Comparison of ENCODE assay signal across 9 cellular contexts in the genomic region with DNA sequence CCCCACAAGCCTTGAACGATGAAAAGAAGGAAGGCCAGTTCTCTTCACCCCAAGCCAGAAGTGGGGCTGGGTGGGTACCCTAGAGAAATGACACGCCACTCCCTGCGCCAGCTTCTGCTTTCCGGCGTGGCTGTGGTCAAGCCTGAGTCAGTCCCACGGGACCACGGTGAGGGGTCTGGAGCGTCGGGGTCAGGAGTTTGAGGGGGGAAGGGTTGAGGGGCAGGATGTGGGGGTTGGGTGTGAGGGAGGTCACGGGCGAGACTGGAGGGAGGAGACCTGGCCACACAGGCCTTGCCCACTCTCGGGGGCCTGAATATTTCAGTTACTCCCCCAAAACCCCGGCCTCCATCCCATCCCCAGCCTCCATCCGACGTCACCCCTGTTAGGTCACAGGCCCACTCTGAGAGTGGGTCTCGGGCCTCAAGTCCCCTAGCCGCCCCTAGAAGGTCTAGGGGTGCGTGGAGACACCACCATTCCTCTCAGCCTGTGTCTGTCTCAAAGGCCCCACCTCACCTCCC. TPM values are rescaled to one million over a fixed set of nuclear protein-coding genes. Genes with fewer than 3 reads are reported as not detected.
DNase-seq lines count a peak whose midpoint lies in the region; ATAC-seq and TF ChIP-seq lines count a peak whose summit lies in the region.
"Had no signal": no experiment of that assay in that cellular context is flagged by ENCODE, and none has a peak within 500 bp of the region (broad histone marks: within the 10 kb centered on the region; RNA-seq: fewer than 3 reads in every experiment).

No MANE protein-coding gene starts in this region.

- TF ChIP-seq RAD21 in SK-N-SH (IDR thresholded peaks at IDR 0.05; ENCODE audit: low read length), result no peak

- POLR2A ChIA-PET in SK-N-SH (lab: Yijun Ruan, JAX), result no interaction called here

- 93% methylated on average over 11 of the region's 18 CpGs for WGBS in SK-N-SH (ENCODE audit: low lambda C conversion rate)
- 51 to 53% methylated on average over 17 to 18 of the region's 18 CpGs for WGBS in esophagus, 2 donors

- CTCF ChIA-PET in SK-N-SH (lab: Yijun Ruan, JAX), result interaction anchor here (1.2 to 9.4 kb wide), 2 partner anchors 62 to 106 kb away, joined by 3 to 78 read pairs; no protein-coding TSS in a partner anchor

- no peaks in the 10 kb centered on the region for H3K9me3 Mint-ChIP-seq in osteocyte (ENCODE audit: unreplicated experiment)

- H3K27ac Mint-ChIP-seq in osteocyte (ENCODE audit: unreplicated experiment), result no peak overlapping the region

- no peak overlapping the region; a peak in 1 of 4 replicates for H3K27ac ChIP-seq in SK-N-SH (ENCODE audit: low read depth in 2 of 2, low read length in 1 of 2)
- H3K27ac ChIP-seq in esophagus (ENCODE audit: low read depth in 2 of 2, low read length in 1 of 2), result peak overlapping the region; percentile 40 to 66
- no peak overlapping the region for H3K27ac ChIP-seq in WERI-Rb-1
- H3K27ac ChIP-seq: C4-2B had no signal

- DNase-seq in SK-N-SH (no peak), NAMALWA (ENCODE audit: low spot score) (peak; percentile 47), osteocyte (ENCODE audit: extremely low spot score, unreplicated experiment) (no peak), WERI-Rb-1 (no peak)
- no peak for DNase-seq in stimulated activated CD4-positive, alpha-beta T cell treated with anti-CD3 and anti-CD28 coated beads, Interleukin-2, amount 100 ng/mL, for 24 hours

- H3K36me3 ChIP-seq in SK-N-SH (replicated peaks in 1 of 2; ENCODE audit: control insufficient read depth in 1 of 2, insufficient read depth in 2 of 2, low read length in 1 of 2) (peaks cover 6 to 11% of the 10 kb centered on the region in 2 experiments), esophagus (ENCODE audit: control insufficient read depth in 2 of 2, insufficient read depth in 2 of 2, low read length in 1 of 2) (peaks cover 0 to 9% of the 10 kb centered on the region in 2 donors), WERI-Rb-1 (peaks cover 15% of the 10 kb centered on the region)

- H3K4me3 ChIP-seq in SK-N-SH (ENCODE audit: low read depth in 2 of 2, low read length in 1 of 2) (peak overlapping the region; percentile 63 to 78; a peak in 3 of 4 replicates), esophagus (ENCODE audit: low read depth in 1 of 2, low read length in 2 of 2) (peak overlapping the region; percentile 10 to 59), WERI-Rb-1 (ENCODE audit: low read depth, low read length) (no peak overlapping the region)

- peak overlapping the region; percentile 87; the same call in 1 of the 2 replicates for H2AFZ ChIP-seq in SK-N-SH (ENCODE audit: low read depth)

- no peaks in the 10 kb centered on the region for H4K20me1 ChIP-seq in SK-N-SH (ENCODE audit: insufficient read depth)

- H3K27me3 ChIP-seq in SK-N-SH (ENCODE audit: insufficient read depth), result no peaks in the 10 kb centered on the region
- H3K27me3 ChIP-seq in esophagus (ENCODE audit: control insufficient read depth in 1 of 2, insufficient read depth in 2 of 2, low read length in 2 of 2), result no peaks in the 10 kb centered on the region
- H3K27me3 ChIP-seq in WERI-Rb-1 (ENCODE audit: insufficient read depth, low read depth, severe bottlenecking), result no peaks in the 10 kb centered on the region

- no peaks in the 10 kb centered on the region for H3K9me2 ChIP-seq in SK-N-SH

- no peak; the same call in 2 of the 3 replicates for ATAC-seq in SK-N-SH treated with all-trans-retinoic acid at 6 μM for 48 hours
- ATAC-seq in GM18870 (IDR thresholded peaks at IDR 0.05; ENCODE audit: unreplicated experiment), result no peak

- no peaks in the 10 kb centered on the region for H3K79me2 ChIP-seq in SK-N-SH (ENCODE audit: insufficient read depth)

- H3K4me1 Mint-ChIP-seq in osteocyte (ENCODE audit: unreplicated experiment), result peaks cover 16% of the 10 kb centered on the region

- TF ChIP-seq EP300 in SK-N-SH (IDR thresholded peaks at IDR 0.05; ENCODE audit: borderline replicate concordance in 1 of 2, low read depth in 1 of 2, low read length in 1 of 2), result no peak

- H3K27me3 Mint-ChIP-seq in osteocyte (ENCODE audit: unreplicated experiment), result peaks cover 8% of the 10 kb centered on the region

- peaks cover 11% of the 10 kb centered on the region for H3K36me3 Mint-ChIP-seq in osteocyte (ENCODE audit: unreplicated experiment)

- H3K4me1 ChIP-seq in SK-N-SH (ENCODE audit: control insufficient read depth in 1 of 2, insufficient read depth in 2 of 2, low read depth in 1 of 2, low read length in 1 of 2) (peaks cover 0 to 8% of the 10 kb centered on the region in 2 experiments; a peak in 1 of 4 replicates), esophagus (ENCODE audit: control insufficient read depth in 2 of 2, insufficient read depth in 2 of 2, low read length in 1 of 2) (peaks cover 3 to 4% of the 10 kb centered on the region in 2 donors)

- H3K9me3 ChIP-seq in SK-N-SH (no peaks in the 10 kb centered on the region), esophagus (ENCODE audit: control insufficient read depth in 2 of 2, insufficient read depth in 1 of 2, low read depth in 1 of 2, low read length in 1 of 2) (no peaks in the 10 kb centered on the region), WERI-Rb-1 (ENCODE audit: severe bottlenecking) (no peaks in the 10 kb centered on the region)

- TF ChIP-seq CTCF in SK-N-SH (IDR thresholded peaks at IDR 0.05) (no peak), osteocyte (IDR thresholded peaks at IDR 0.05) (no peak), WERI-Rb-1 (IDR thresholded peaks at IDR 0.05; ENCODE audit: low read depth, low read length) (no peak)

- H3F3A ChIP-seq in SK-N-SH (replicated peaks; ENCODE audit: insufficient read depth), result peaks cover 5% of the 10 kb centered on the region

- peak overlapping the region; percentile 79 for H3K4me3 Mint-ChIP-seq in osteocyte (ENCODE audit: unreplicated experiment)

- H3K9ac ChIP-seq in SK-N-SH, result peak overlapping the region; percentile 52; the same call in 1 of the 2 replicates

- H3K4me2 ChIP-seq in SK-N-SH, result peak overlapping the region; percentile 94

TF ChIP-seq in SK-N-SH, 30 proteins besides CTCF, POLR2A, EP300 and RAD21 (continues in another document):
- TF ChIP-seq TAF1 (IDR thresholded peaks at IDR 0.05; ENCODE audit: borderline replicate concordance, low read depth, low read length), result no peak
- TF ChIP-seq TCF12 (IDR thresholded peaks at IDR 0.05), result no peak
- TF ChIP-seq, protein P1, sequence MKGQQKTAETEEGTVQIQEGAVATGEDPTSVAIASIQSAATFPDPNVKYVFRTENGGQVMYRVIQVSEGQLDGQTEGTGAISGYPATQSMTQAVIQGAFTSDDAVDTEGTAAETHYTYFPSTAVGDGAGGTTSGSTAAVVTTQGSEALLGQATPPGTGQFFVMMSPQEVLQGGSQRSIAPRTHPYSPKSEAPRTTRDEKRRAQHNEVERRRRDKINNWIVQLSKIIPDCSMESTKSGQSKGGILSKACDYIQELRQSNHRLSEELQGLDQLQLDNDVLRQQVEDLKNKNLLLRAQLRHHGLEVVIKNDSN (IDR thresholded peaks at IDR 0.05; ENCODE audit: borderline replicate concordance, low read depth), result no peak
- TF ChIP-seq RFX5 (IDR thresholded peaks at IDR 0.05; ENCODE audit: low read length), result no peak
- no peak for TF ChIP-seq CHD2 (IDR thresholded peaks at IDR 0.05; ENCODE audit: low read length, partially characterized antibody)
- no peak for TF ChIP-seq SIN3A (IDR thresholded peaks at IDR 0.05; ENCODE audit: borderline replicate concordance, low read depth, low read length)
- TF ChIP-seq FOSL2 (IDR thresholded peaks at IDR 0.05; ENCODE audit: borderline replicate concordance, low read depth), result no peak
- no peak for TF ChIP-seq ELF1 (IDR thresholded peaks at IDR 0.05)

TF ChIP-seq in SK-N-SH treated with all-trans-retinoic acid at 6 μM for 48 hours, 23 proteins besides CTCF, POLR2A, EP300 and RAD21 (continues in another document):
- TF ChIP-seq, protein P2, sequence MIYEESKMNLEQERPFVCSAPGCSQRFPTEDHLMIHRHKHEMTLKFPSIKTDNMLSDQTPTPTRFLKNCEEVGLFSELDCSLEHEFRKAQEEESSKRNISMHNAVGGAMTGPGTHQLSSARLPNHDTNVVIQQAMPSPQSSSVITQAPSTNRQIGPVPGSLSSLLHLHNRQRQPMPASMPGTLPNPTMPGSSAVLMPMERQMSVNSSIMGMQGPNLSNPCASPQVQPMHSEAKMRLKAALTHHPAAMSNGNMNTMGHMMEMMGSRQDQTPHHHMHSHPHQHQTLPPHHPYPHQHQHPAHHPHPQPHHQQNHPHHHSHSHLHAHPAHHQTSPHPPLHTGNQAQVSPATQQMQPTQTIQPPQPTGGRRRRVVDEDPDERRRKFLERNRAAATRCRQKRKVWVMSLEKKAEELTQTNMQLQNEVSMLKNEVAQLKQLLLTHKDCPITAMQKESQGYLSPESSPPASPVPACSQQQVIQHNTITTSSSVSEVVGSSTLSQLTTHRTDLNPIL (CRISPR knock-in tag; IDR thresholded peaks at IDR 0.05; ENCODE audit: low read depth), result no peak
- TF ChIP-seq SNAI2 (CRISPR knock-in tag; IDR thresholded peaks at IDR 0.05) (no peak), RARB (CRISPR knock-in tag; IDR thresholded peaks at IDR 0.05) (no peak)

RNA-seq across cellular contexts. Expression of a gene that starts 0.5 kb away (rescaled TPM):
- polyA plus RNA-seq in SK-N-SH (2012; rRNA removed) (10.7 and 11.6 TPM in 2 replicates), esophagus (10 to 100 TPM in 1 of 2 donors, 1 to 10 TPM in 1; 9.9 to 29.3 TPM)
- polyA plus RNA-seq in SK-N-SH (2012; cell fraction: cytosol; rRNA removed), result 4.4 and 6.7 TPM in 2 replicates
- polyA plus RNA-seq in SK-N-SH (2012; cell fraction: nucleus; rRNA removed), result 4.5 and 5.5 TPM in 2 replicates
- not detected in 2 replicates for total RNA-seq in osteocyte

RNA-seq across cellular contexts. Expression of a gene that starts 19.9 kb away (rescaled TPM):
- polyA plus RNA-seq in SK-N-SH (2012; rRNA removed) (17.5 and 20.6 TPM in 2 replicates), esophagus (10 to 100 TPM in 1 of 2 donors, 1 to 10 TPM in 1; 7.4 to 12.0 TPM)
- 9.7 and 13.5 TPM in 2 replicates for polyA plus RNA-seq in SK-N-SH (2012; cell fraction: cytosol; rRNA removed)
- 8.2 and 8.6 TPM in 2 replicates for polyA plus RNA-seq in SK-N-SH (2012; cell fraction: nucleus; rRNA removed)
- 11.6 and 12.7 TPM in 2 replicates for total RNA-seq in osteocyte

RNA-seq across cellular contexts. Expression of a gene that starts 20.1 kb away (rescaled TPM):
- polyA plus RNA-seq in SK-N-SH (2012; rRNA removed) (27.5 and 36.6 TPM in 2 replicates), esophagus (10 to 100 TPM in 1 of 2 donors, 1 to 10 TPM in 1; 8.1 to 10.6 TPM)
- polyA plus RNA-seq in SK-N-SH (2012; cell fraction: cytosol; rRNA removed), result 17.4 and 30.3 TPM in 2 replicates
- polyA plus RNA-seq in SK-N-SH (2012; cell fraction: nucleus; rRNA removed), result 52.1 and 53.0 TPM in 2 replicates
- 67.2 and 68.1 TPM in 2 replicates for total RNA-seq in osteocyte

RNA-seq across cellular contexts. Expression of a gene that starts 30.7 kb away (rescaled TPM):
- polyA plus RNA-seq in SK-N-SH (2012; rRNA removed) (9.1 and 9.7 TPM in 2 replicates), esophagus (1 to 10 TPM in 1 of 2 donors, under 1 TPM in 1; 0.81 to 1.1 TPM)
- 7.7 and 10.0 TPM in 2 replicates for polyA plus RNA-seq in SK-N-SH (2012; cell fraction: cytosol; rRNA removed)
- 13.1 and 19.6 TPM in 2 replicates for polyA plus RNA-seq in SK-N-SH (2012; cell fraction: nucleus; rRNA removed)
- total RNA-seq in osteocyte, result 2.9 and 3.2 TPM in 2 replicates

RNA-seq across cellular contexts. Expression of a gene that starts 53.1 kb away (rescaled TPM):
- polyA plus RNA-seq in SK-N-SH (2012; rRNA removed), result 0.36 and 1.0 TPM in 2 replicates
- polyA plus RNA-seq in SK-N-SH (2012; cell fraction: cytosol; rRNA removed), result 0.05 and 0.26 TPM in 2 replicates
- polyA plus RNA-seq in SK-N-SH (2012; cell fraction: nucleus; rRNA removed), result 4.1 and 8.2 TPM in 2 replicates
- under 1 TPM; 0.07 to 0.39 TPM for polyA plus RNA-seq in esophagus
- 0.21 TPM in 1 of 2 replicates, not detected in the other for total RNA-seq in osteocyte

Comparison
In these comparisons a context has a peak if more than half of its experiments do, and no peak if none do; other contexts are left out.
1. H3K27ac ChIP-seq: peak in esophagus (2 of 2); none in SK-N-SH (0 of 2) and WERI-Rb-1 (single experiment).